1 cellular context compared by ENCODE assay signal in the genomic region with DNA sequence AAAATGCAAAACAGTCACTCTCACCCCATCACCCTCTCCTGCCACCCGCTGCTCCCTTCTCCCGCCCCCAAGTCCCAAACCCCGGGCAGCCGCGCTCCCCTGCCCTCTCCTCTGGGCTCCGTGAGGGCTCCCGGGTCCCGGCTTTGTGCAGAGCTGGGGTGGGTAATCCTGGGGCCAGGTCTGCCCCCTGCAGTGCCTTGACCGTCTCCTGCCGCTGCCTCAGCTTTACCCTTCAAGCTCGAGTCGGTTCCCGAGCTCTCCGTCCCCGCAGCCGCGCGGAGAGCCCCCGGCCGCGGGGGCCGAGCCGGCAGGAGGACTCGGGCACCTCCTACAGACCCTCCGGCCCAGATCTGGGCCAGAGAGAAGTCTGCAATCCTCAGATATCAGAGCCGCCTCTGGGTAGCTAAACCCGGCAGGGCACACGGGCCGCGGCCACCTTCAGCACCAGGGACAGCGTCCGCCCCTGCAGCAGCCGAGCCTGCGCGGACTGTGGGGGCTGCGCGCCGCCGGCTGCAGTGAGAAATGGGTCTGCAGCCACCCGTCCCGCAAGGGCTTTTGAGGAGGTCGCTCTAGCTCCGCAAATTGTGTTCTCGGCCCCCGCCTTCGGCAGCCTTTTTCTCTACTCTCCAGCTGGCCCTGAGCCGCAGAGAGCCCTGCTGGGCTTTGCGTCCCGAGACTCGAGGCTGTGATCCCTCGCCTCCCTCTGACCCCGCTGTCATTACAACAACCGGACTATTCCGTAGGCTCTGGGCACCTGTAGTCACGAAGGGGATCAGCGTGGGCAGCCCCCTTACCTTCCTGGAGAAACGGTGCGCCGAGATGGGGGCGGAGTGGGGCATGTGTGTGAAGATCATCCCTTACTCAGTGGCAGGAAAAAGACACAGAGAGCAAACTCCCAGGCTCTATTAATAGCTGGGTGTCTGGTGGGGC.
TF ChIP-seq lines count a peak whose summit lies in the region.

No MANE protein-coding gene starts in this region.

TF ChIP-seq in HepG2, 621 proteins besides CTCF, POLR2A, EP300 and RAD21 (continued from another document and continues in another):
- TF ChIP-seq, protein P1, sequence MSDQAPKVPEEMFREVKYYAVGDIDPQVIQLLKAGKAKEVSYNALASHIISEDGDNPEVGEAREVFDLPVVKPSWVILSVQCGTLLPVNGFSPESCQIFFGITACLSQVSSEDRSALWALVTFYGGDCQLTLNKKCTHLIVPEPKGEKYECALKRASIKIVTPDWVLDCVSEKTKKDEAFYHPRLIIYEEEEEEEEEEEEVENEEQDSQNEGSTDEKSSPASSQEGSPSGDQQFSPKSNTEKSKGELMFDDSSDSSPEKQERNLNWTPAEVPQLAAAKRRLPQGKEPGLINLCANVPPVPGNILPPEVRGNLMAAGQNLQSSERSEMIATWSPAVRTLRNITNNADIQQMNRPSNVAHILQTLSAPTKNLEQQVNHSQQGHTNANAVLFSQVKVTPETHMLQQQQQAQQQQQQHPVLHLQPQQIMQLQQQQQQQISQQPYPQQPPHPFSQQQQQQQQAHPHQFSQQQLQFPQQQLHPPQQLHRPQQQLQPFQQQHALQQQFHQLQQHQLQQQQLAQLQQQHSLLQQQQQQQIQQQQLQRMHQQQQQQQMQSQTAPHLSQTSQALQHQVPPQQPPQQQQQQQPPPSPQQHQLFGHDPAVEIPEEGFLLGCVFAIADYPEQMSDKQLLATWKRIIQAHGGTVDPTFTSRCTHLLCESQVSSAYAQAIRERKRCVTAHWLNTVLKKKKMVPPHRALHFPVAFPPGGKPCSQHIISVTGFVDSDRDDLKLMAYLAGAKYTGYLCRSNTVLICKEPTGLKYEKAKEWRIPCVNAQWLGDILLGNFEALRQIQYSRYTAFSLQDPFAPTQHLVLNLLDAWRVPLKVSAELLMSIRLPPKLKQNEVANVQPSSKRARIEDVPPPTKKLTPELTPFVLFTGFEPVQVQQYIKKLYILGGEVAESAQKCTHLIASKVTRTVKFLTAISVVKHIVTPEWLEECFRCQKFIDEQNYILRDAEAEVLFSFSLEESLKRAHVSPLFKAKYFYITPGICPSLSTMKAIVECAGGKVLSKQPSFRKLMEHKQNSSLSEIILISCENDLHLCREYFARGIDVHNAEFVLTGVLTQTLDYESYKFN (CRISPR knock-in tag; conservative IDR thresholded peaks at IDR 0.05), result no peak
- TF ChIP-seq ZFAT (CRISPR knock-in tag; conservative IDR thresholded peaks at IDR 0.05), result no peak
- TF ChIP-seq, protein P2, sequence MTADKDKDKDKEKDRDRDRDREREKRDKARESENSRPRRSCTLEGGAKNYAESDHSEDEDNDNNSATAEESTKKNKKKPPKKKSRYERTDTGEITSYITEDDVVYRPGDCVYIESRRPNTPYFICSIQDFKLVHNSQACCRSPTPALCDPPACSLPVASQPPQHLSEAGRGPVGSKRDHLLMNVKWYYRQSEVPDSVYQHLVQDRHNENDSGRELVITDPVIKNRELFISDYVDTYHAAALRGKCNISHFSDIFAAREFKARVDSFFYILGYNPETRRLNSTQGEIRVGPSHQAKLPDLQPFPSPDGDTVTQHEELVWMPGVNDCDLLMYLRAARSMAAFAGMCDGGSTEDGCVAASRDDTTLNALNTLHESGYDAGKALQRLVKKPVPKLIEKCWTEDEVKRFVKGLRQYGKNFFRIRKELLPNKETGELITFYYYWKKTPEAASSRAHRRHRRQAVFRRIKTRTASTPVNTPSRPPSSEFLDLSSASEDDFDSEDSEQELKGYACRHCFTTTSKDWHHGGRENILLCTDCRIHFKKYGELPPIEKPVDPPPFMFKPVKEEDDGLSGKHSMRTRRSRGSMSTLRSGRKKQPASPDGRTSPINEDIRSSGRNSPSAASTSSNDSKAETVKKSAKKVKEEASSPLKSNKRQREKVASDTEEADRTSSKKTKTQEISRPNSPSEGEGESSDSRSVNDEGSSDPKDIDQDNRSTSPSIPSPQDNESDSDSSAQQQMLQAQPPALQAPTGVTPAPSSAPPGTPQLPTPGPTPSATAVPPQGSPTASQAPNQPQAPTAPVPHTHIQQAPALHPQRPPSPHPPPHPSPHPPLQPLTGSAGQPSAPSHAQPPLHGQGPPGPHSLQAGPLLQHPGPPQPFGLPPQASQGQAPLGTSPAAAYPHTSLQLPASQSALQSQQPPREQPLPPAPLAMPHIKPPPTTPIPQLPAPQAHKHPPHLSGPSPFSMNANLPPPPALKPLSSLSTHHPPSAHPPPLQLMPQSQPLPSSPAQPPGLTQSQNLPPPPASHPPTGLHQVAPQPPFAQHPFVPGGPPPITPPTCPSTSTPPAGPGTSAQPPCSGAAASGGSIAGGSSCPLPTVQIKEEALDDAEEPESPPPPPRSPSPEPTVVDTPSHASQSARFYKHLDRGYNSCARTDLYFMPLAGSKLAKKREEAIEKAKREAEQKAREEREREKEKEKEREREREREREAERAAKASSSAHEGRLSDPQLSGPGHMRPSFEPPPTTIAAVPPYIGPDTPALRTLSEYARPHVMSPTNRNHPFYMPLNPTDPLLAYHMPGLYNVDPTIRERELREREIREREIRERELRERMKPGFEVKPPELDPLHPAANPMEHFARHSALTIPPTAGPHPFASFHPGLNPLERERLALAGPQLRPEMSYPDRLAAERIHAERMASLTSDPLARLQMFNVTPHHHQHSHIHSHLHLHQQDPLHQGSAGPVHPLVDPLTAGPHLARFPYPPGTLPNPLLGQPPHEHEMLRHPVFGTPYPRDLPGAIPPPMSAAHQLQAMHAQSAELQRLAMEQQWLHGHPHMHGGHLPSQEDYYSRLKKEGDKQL (CRISPR knock-in tag; IDR thresholded peaks at IDR 0.05; ENCODE audit: low read depth), result no peak
- TF ChIP-seq ZNF337 (CRISPR knock-in tag; IDR thresholded peaks at IDR 0.05; ENCODE audit: borderline replicate concordance, low read depth), result no peak
- TF ChIP-seq ZNF572 (CRISPR knock-in tag; IDR thresholded peaks at IDR 0.05), result no peak
- peak; percentile 44; the same call in 1 of the 2 replicates for TF ChIP-seq ZNF367 (CRISPR knock-in tag; IDR thresholded peaks at IDR 0.05; ENCODE audit: borderline replicate concordance)
- TF ChIP-seq SALL2 (CRISPR knock-in tag; IDR thresholded peaks at IDR 0.05), result peak; percentile 62; the same call in 1 of the 2 replicates
- TF ChIP-seq SMARCC2 (IDR thresholded peaks at IDR 0.05), result no peak
- TF ChIP-seq SPEN (CRISPR knock-in tag; IDR thresholded peaks at IDR 0.05; ENCODE audit: low read depth), result peak; percentile 49; the same call in 1 of the 2 replicates
- TF ChIP-seq SATB2 (CRISPR knock-in tag; IDR thresholded peaks at IDR 0.05), result peak; percentile 55; the same call in 1 of the 2 replicates
- TF ChIP-seq PHF20 (CRISPR knock-in tag; IDR thresholded peaks at IDR 0.05), result no peak
- TF ChIP-seq GFI1 (CRISPR knock-in tag; IDR thresholded peaks at IDR 0.05; ENCODE audit: borderline replicate concordance), result no peak
- TF ChIP-seq, protein P3, sequence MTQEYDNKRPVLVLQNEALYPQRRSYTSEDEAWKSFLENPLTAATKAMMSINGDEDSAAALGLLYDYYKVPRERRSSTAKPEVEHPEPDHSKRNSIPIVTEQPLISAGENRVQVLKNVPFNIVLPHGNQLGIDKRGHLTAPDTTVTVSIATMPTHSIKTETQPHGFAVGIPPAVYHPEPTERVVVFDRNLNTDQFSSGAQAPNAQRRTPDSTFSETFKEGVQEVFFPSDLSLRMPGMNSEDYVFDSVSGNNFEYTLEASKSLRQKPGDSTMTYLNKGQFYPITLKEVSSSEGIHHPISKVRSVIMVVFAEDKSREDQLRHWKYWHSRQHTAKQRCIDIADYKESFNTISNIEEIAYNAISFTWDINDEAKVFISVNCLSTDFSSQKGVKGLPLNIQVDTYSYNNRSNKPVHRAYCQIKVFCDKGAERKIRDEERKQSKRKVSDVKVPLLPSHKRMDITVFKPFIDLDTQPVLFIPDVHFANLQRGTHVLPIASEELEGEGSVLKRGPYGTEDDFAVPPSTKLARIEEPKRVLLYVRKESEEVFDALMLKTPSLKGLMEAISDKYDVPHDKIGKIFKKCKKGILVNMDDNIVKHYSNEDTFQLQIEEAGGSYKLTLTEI (CRISPR knock-in tag; conservative IDR thresholded peaks at IDR 0.05), result no peak
- TF ChIP-seq, protein P4, sequence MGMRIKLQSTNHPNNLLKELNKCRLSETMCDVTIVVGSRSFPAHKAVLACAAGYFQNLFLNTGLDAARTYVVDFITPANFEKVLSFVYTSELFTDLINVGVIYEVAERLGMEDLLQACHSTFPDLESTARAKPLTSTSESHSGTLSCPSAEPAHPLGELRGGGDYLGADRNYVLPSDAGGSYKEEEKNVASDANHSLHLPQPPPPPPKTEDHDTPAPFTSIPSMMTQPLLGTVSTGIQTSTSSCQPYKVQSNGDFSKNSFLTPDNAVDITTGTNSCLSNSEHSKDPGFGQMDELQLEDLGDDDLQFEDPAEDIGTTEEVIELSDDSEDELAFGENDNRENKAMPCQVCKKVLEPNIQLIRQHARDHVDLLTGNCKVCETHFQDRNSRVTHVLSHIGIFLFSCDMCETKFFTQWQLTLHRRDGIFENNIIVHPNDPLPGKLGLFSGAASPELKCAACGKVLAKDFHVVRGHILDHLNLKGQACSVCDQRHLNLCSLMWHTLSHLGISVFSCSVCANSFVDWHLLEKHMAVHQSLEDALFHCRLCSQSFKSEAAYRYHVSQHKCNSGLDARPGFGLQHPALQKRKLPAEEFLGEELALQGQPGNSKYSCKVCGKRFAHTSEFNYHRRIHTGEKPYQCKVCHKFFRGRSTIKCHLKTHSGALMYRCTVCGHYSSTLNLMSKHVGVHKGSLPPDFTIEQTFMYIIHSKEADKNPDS (CRISPR knock-in tag; IDR thresholded peaks at IDR 0.05), result no peak
- TF ChIP-seq, protein P5, sequence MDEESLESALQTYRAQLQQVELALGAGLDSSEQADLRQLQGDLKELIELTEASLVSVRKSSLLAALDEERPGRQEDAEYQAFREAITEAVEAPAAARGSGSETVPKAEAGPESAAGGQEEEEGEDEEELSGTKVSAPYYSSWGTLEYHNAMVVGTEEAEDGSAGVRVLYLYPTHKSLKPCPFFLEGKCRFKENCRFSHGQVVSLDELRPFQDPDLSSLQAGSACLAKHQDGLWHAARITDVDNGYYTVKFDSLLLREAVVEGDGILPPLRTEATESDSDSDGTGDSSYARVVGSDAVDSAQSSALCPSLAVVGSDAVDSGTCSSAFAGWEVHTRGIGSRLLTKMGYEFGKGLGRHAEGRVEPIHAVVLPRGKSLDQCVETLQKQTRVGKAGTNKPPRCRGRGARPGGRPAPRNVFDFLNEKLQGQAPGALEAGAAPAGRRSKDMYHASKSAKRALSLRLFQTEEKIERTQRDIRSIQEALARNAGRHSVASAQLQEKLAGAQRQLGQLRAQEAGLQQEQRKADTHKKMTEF (CRISPR knock-in tag; IDR thresholded peaks at IDR 0.05), result 0 out of 2 replicates have a peak, but pooled peaks have one; percentile 39
- TF ChIP-seq ZNF556 (CRISPR knock-in tag; IDR thresholded peaks at IDR 0.05; ENCODE audit: borderline replicate concordance), result no peak
- TF ChIP-seq ZNF766 (CRISPR knock-in tag; IDR thresholded peaks at IDR 0.05; ENCODE audit: borderline replicate concordance), result peak; percentile 84; the same call in 1 of the 2 replicates
- TF ChIP-seq, protein P6, sequence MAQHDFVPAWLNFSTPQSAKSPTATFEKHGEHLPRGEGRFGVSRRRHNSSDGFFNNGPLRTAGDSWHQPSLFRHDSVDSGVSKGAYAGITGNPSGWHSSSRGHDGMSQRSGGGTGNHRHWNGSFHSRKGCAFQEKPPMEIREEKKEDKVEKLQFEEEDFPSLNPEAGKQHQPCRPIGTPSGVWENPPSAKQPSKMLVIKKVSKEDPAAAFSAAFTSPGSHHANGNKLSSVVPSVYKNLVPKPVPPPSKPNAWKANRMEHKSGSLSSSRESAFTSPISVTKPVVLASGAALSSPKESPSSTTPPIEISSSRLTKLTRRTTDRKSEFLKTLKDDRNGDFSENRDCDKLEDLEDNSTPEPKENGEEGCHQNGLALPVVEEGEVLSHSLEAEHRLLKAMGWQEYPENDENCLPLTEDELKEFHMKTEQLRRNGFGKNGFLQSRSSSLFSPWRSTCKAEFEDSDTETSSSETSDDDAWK (CRISPR knock-in tag; IDR thresholded peaks at IDR 0.05), result no peak
- TF ChIP-seq HNRNPK (IDR thresholded peaks at IDR 0.05; ENCODE audit: low read depth, low read length, poor library complexity, severe bottlenecking), result no peak
- TF ChIP-seq SKI (IDR thresholded peaks at IDR 0.05; ENCODE audit: partially characterized antibody), result no peak
- TF ChIP-seq, protein P7, sequence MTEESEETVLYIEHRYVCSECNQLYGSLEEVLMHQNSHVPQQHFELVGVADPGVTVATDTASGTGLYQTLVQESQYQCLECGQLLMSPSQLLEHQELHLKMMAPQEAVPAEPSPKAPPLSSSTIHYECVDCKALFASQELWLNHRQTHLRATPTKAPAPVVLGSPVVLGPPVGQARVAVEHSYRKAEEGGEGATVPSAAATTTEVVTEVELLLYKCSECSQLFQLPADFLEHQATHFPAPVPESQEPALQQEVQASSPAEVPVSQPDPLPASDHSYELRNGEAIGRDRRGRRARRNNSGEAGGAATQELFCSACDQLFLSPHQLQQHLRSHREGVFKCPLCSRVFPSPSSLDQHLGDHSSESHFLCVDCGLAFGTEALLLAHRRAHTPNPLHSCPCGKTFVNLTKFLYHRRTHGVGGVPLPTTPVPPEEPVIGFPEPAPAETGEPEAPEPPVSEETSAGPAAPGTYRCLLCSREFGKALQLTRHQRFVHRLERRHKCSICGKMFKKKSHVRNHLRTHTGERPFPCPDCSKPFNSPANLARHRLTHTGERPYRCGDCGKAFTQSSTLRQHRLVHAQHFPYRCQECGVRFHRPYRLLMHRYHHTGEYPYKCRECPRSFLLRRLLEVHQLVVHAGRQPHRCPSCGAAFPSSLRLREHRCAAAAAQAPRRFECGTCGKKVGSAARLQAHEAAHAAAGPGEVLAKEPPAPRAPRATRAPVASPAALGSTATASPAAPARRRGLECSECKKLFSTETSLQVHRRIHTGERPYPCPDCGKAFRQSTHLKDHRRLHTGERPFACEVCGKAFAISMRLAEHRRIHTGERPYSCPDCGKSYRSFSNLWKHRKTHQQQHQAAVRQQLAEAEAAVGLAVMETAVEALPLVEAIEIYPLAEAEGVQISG (CRISPR knock-in tag; IDR thresholded peaks at IDR 0.05), result peak; percentile 77
- 0 out of 2 replicates have a peak, but pooled peaks have one; percentile 50 for TF ChIP-seq TP53 (CRISPR knock-in tag; conservative IDR thresholded peaks at IDR 0.05)
- 0 out of 2 replicates have a peak, but pooled peaks have one; percentile 27 for TF ChIP-seq RXRA (CRISPR knock-in tag; IDR thresholded peaks at IDR 0.05)
- TF ChIP-seq, protein P8, sequence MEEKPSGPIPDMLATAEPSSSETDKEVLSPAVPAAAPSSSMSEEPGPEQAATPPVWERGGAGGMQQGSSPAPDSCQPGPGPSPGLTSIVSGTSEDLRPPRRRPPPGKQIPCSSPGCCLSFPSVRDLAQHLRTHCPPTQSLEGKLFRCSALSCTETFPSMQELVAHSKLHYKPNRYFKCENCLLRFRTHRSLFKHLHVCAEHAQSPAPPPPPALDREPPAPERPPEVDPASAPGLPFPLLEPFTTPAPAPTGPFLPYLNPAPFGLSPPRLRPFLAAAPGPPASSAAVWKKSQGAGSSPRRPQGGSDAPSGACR (CRISPR knock-in tag; IDR thresholded peaks at IDR 0.05), result no peak
- TF ChIP-seq THYN1 (CRISPR knock-in tag; IDR thresholded peaks at IDR 0.05; ENCODE audit: borderline replicate concordance, low read depth), result no peak
- no peak for TF ChIP-seq CREB1 (IDR thresholded peaks at IDR 0.05)
- no peak for TF ChIP-seq CREB1 (CRISPR knock-in tag; IDR thresholded peaks at IDR 0.05)
- TF ChIP-seq ZNF335 (CRISPR knock-in tag; IDR thresholded peaks at IDR 0.05), result peak; percentile 59; the same call in 1 of the 2 replicates
- TF ChIP-seq FOXK2 (IDR thresholded peaks at IDR 0.05), result no peak
- TF ChIP-seq SCMH1 (CRISPR knock-in tag; IDR thresholded peaks at IDR 0.05; ENCODE audit: borderline replicate concordance), result no peak
- no peak for TF ChIP-seq ZNF484 (CRISPR knock-in tag; IDR thresholded peaks at IDR 0.05; ENCODE audit: borderline replicate concordance, low read depth)
- peak; percentile 57; the same call in 1 of the 2 replicates for TF ChIP-seq ZNF777 (CRISPR knock-in tag; IDR thresholded peaks at IDR 0.05)
- no peak for TF ChIP-seq SP4 (CRISPR knock-in tag; IDR thresholded peaks at IDR 0.05)
- no peak for TF ChIP-seq CBFB (CRISPR knock-in tag; IDR thresholded peaks at IDR 0.05)
- TF ChIP-seq GTF3A (CRISPR knock-in tag; conservative IDR thresholded peaks at IDR 0.05), result no peak
- no peak for TF ChIP-seq FOSL1 (CRISPR knock-in tag; IDR thresholded peaks at IDR 0.05; ENCODE audit: borderline replicate concordance)
